1 cellular context compared by ENCODE assay signal in genomic region chr22:50244420-50245213, GRCh38.
TF ChIP-seq lines count a peak whose summit lies in the region.

Gene TUBGCP6 (minus strand): TSS chr22:50245023. CDS start chr22:50244459, 564 bp downstream.

TF ChIP-seq in K562, 482 proteins besides CTCF, POLR2A, EP300 and RAD21 (continued from another document and continues in another):
- TF ChIP-seq MXD1 (CRISPR knock-in tag; IDR thresholded peaks at IDR 0.05; ENCODE audit: borderline replicate concordance, poor library complexity, severe bottlenecking) (no peak), DNMT1 (IDR thresholded peaks at IDR 0.05) (no peak), RBM25 (IDR thresholded peaks at IDR 0.05; ENCODE audit: low read depth, low read length, severe bottlenecking) (no peak), ATF1 (CRISPR knock-in tag; IDR thresholded peaks at IDR 0.05) (peak; percentile 96), ATF1 (tag; IDR thresholded peaks at IDR 0.05) (peak; percentile 99), CBX1 (IDR thresholded peaks at IDR 0.05; ENCODE audit: low read depth) (peak; percentile 45; the same call in 1 of the 2 replicates), RBM17 (IDR thresholded peaks at IDR 0.05; ENCODE audit: borderline replicate concordance, low read depth, low read length) (no peak), NFIC (IDR thresholded peaks at IDR 0.05) (peak; percentile 38), ATF7 (IDR thresholded peaks at IDR 0.05) (peak; percentile 43), CC2D1A (IDR thresholded peaks at IDR 0.05) (no peak), GATA2 (CRISPR knock-in tag; IDR thresholded peaks at IDR 0.05) (no peak), KHSRP (IDR thresholded peaks at IDR 0.05) (peak; percentile 88), FOSL1 (tag; conservative IDR thresholded peaks at IDR 0.05) (no peak), RBM22 (IDR thresholded peaks at IDR 0.05; ENCODE audit: low read depth, low read length, poor library complexity, severe bottlenecking) (peak; percentile 38), RBM15 (IDR thresholded peaks at IDR 0.05; ENCODE audit: insufficient read depth, low read length) (no peak), ZNF354B (CRISPR knock-in tag; IDR thresholded peaks at IDR 0.05) (no peak), CLOCK (CRISPR knock-in tag; IDR thresholded peaks at IDR 0.05; ENCODE audit: borderline replicate concordance) (no peak), POU5F1 (IDR thresholded peaks at IDR 0.05; ENCODE audit: borderline replicate concordance, low read depth, low read length, partially characterized antibody) (no peak), FOXK1 (CRISPR knock-in tag; IDR thresholded peaks at IDR 0.05; ENCODE audit: borderline replicate concordance) (no peak), GABPB2 (CRISPR knock-in tag; conservative IDR thresholded peaks at IDR 0.05) (no peak), ZBTB40 (IDR thresholded peaks at IDR 0.05) (peak; percentile 97), ZBTB40 (CRISPR knock-in tag; IDR thresholded peaks at IDR 0.05) (no peak), HBP1 (CRISPR knock-in tag; IDR thresholded peaks at IDR 0.05) (no peak), ZNF134 (CRISPR knock-in tag; conservative IDR thresholded peaks at IDR 0.05) (no peak), ZNF551 (CRISPR knock-in tag; IDR thresholded peaks at IDR 0.05) (no peak), GTF2B (IDR thresholded peaks at IDR 0.05; ENCODE audit: extremely low read depth, insufficient read length) (no peak), CHD7 (IDR thresholded peaks at IDR 0.05; ENCODE audit: low read depth, low read length) (no peak), CREM (IDR thresholded peaks at IDR 0.05; ENCODE audit: low read depth) (peak; percentile 100)
